Comparison of ENCODE assay signal across 10 cellular contexts in genomic region chr7:120404042-120404441, GRCh38.
DNase-seq lines count a peak whose midpoint lies in the region; ATAC-seq and TF ChIP-seq lines count a peak whose summit lies in the region.
"Had no signal": no experiment of that assay in that cellular context is flagged by ENCODE, and none has a peak within 500 bp of the region (broad histone marks: within the 10 kb centered on the region; RNA-seq: fewer than 3 reads in every experiment).

No MANE protein-coding gene starts in this region.

- ATAC-seq in GM19328 (IDR thresholded peaks at IDR 0.05; ENCODE audit: unreplicated experiment) (peak; percentile 39), HG02759 (IDR thresholded peaks at IDR 0.05; ENCODE audit: unreplicated experiment) (peak; percentile 69)
- ATAC-seq: T-helper 17 cell had no signal

- H3K27ac ChIP-seq in neural cell (ENCODE audit: low read length) (peak overlapping the region; percentile 59), A673 (ENCODE audit: low read depth, low read length, poor library complexity, severe bottlenecking) (no peak overlapping the region)
- H3K27ac ChIP-seq: vagina had no signal

- intact Hi-C loops in A673 (cut with micrococcal nuclease; ENCODE audit: unreplicated experiment) = no loop called here

- BruUV-seq in A673 (replicated peaks; lab: Mats Ljungman, UMichigan) = no TSS peak

- DNase-seq in HPDE6-E6E7 (ENCODE audit: extremely low spot score) (peak; percentile 26), NCI-H1930 (lab: John Stamatoyannopoulos, UW) (no peak), OCI-M1 (lab: John Stamatoyannopoulos, UW) (no peak), A673 (ENCODE audit: low spot score) (no peak)
- DNase-seq: NCI-H446, T-helper 17 cell had no signal

- peak overlapping the region; percentile 0 for H3K4me3 ChIP-seq in neural cell (ENCODE audit: low read length)
- no peak overlapping the region for H3K4me3 ChIP-seq in A673 (ENCODE audit: low read depth, low read length, poor library complexity, severe bottlenecking)
- H3K4me3 ChIP-seq: vagina had no signal

- H3K9ac ChIP-seq in neural cell (ENCODE audit: low read length) = peak overlapping the region; percentile 28

- no peaks in the 10 kb centered on the region for H3K9me2 ChIP-seq in neural cell (ENCODE audit: insufficient read depth, low read length)

- no peaks in the 10 kb centered on the region for H3K27me3 ChIP-seq in neural cell (ENCODE audit: insufficient read depth, low read depth, low read length)
- H3K27me3 ChIP-seq in A673 (replicated peaks; ENCODE audit: insufficient read depth, low read depth, low read length, poor library complexity) = no peaks in the 10 kb centered on the region
- H3K27me3 ChIP-seq: vagina had no signal

- no peak overlapping the region for H3K4me2 ChIP-seq in neural cell (ENCODE audit: low read length)

- POLR2A ChIA-PET in A673 (lab: Charles Lee; ENCODE audit: low non-redundant PET) = no interaction called here

- TF ChIP-seq EP300 in neural cell (conservative IDR thresholded peaks at IDR 0.05; ENCODE audit: poor library complexity, severe bottlenecking) = peak; percentile 89

- no peaks in the 10 kb centered on the region for H3K79me2 ChIP-seq in neural cell (replicated peaks; ENCODE audit: insufficient read depth, low read length)

- no peak overlapping the region for H2AFZ ChIP-seq in neural cell (ENCODE audit: low read depth, low read length)

- TF ChIP-seq CTCF in neural cell (IDR thresholded peaks at IDR 0.05; ENCODE audit: poor library complexity, severe bottlenecking) (no peak), A673 (conservative IDR thresholded peaks at IDR 0.05; ENCODE audit: low read depth, low read length) (no peak)

- no peaks in the 10 kb centered on the region for H4K20me1 ChIP-seq in neural cell (ENCODE audit: insufficient read depth)

- CTCF ChIA-PET in A673 (lab: Charles Lee) = no interaction called here

- H3K4me1 ChIP-seq in A673 (ENCODE audit: insufficient read depth, low read length, poor library complexity, severe bottlenecking) = no peaks in the 10 kb centered on the region
- H3K4me1 ChIP-seq: vagina had no signal

- H3K36me3 ChIP-seq in neural cell (ENCODE audit: insufficient read depth, low read length) = no peaks in the 10 kb centered on the region
- no peaks in the 10 kb centered on the region for H3K36me3 ChIP-seq in A673 (ENCODE audit: insufficient read depth, low read length, poor library complexity, severe bottlenecking)
- H3K36me3 ChIP-seq: vagina had no signal

- no peaks in the 10 kb centered on the region for H3F3A ChIP-seq in neural cell (ENCODE audit: insufficient read depth, low read length, poor library complexity, severe bottlenecking)

- H3K9me3 ChIP-seq in neural cell (ENCODE audit: low read length) (no peaks in the 10 kb centered on the region), A673 (ENCODE audit: low read depth, low read length, poor library complexity, severe bottlenecking) (no peaks in the 10 kb centered on the region)
- H3K9me3 ChIP-seq: vagina had no signal

- no peak for TF ChIP-seq RAD21 in neural cell (conservative IDR thresholded peaks at IDR 0.05)

TF ChIP-seq in neural cell, 6 proteins besides CTCF, POLR2A, EP300 and RAD21:
- TF ChIP-seq POLR2AphosphoS5 (IDR thresholded peaks at IDR 0.05) (peak; percentile 41), EZH2 (IDR thresholded peaks at IDR 0.05; ENCODE audit: borderline replicate concordance, insufficient read depth, low read length, poor library complexity, severe bottlenecking) (no peak)
